1 cellular context compared by ENCODE assay signal in genomic region chr15:75252285-75252684, GRCh38.
TF ChIP-seq lines count a peak whose summit lies in the region.

No MANE protein-coding gene starts in this region.

TF ChIP-seq in HepG2, 621 proteins besides CTCF, POLR2A, EP300 and RAD21:
- TF ChIP-seq ZNF362 (CRISPR knock-in tag; IDR thresholded peaks at IDR 0.05; ENCODE audit: borderline replicate concordance) = peak; percentile 82
